ENCODE assay signal across 1 cellular context in genomic region chr7:73718438-73718881, GRCh38.
TF ChIP-seq lines count a peak whose summit lies in the region.

No MANE protein-coding gene starts in this region.

TF ChIP-seq in HepG2, 621 proteins besides CTCF, POLR2A, EP300 and RAD21:
- TF ChIP-seq ELF3 (CRISPR knock-in tag; IDR thresholded peaks at IDR 0.05), result no peak
- 0 out of 2 replicates have a peak, but pooled peaks have one; percentile 14 for TF ChIP-seq ZNF263 (CRISPR knock-in tag; IDR thresholded peaks at IDR 0.05)
- TF ChIP-seq ATM (IDR thresholded peaks at IDR 0.05; ENCODE audit: borderline replicate concordance), result no peak
- 0 out of 2 replicates have a peak, but pooled peaks have one; percentile 27 for TF ChIP-seq ATF7-NPFF (CRISPR knock-in tag; IDR thresholded peaks at IDR 0.05; ENCODE audit: low read depth)
- no peak for TF ChIP-seq AGO2 (optimal IDR thresholded peaks at IDR 0.05; ENCODE audit: low read depth, low read length)
- TF ChIP-seq ZNF7 (CRISPR knock-in tag; IDR thresholded peaks at IDR 0.05), result no peak
- no peak for TF ChIP-seq ARNT2 (CRISPR knock-in tag; IDR thresholded peaks at IDR 0.05; ENCODE audit: low read depth)
